8 cellular contexts compared by ENCODE assay signal in the genomic region with DNA sequence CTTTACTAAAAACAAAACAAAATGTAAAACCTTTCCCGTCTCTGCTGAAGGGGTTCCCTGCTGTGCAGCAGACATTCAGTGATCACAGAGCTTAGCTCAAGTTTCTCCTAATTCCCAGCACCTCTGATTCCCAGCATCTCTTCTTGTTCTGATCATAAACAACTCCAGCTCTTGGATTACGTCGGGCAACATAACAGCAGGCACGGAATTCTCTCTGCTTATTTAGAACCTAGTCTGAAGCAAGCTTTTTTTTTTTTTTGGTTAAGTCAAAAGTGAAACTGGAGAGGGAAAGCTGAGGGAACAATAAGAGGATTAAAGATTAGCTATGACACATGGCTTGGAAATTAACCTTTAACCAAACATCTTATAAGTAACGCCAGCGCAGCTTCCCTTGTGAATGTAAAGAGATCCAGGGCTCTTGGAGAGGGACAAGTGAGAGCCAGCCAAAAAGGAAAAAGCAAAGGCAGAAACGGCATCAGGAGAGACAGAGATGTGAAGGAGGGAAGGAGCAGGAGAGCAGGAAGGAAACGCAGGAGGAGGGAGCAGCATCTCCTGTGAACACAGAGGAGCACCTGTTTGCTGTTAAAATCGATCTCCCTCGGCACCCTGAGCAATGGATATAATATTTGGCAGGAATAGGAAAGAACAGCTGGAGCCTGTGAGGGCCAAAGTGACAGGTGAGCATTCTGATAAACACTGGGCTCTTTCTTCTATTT. TPM values are rescaled to one million over a fixed set of nuclear protein-coding genes. Genes with fewer than 3 reads are reported as not detected.
A peak's percentile ranks its signal among the peaks of the same experiment; 100 is the strongest.
DNase-seq lines count a peak whose midpoint lies in the region; ATAC-seq and TF ChIP-seq lines count a peak whose summit lies in the region.

A gene with protein sequence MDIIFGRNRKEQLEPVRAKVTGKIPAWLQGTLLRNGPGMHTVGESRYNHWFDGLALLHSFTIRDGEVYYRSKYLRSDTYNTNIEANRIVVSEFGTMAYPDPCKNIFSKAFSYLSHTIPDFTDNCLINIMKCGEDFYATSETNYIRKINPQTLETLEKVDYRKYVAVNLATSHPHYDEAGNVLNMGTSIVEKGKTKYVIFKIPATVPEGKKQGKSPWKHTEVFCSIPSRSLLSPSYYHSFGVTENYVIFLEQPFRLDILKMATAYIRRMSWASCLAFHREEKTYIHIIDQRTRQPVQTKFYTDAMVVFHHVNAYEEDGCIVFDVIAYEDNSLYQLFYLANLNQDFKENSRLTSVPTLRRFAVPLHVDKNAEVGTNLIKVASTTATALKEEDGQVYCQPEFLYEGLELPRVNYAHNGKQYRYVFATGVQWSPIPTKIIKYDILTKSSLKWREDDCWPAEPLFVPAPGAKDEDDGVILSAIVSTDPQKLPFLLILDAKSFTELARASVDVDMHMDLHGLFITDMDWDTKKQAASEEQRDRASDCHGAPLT (plus strand): TSS at position 394 of the 716 bp plus-strand sequence. CDS start 220 bp downstream, at position 614.

- in situ Hi-C loops in SK-MEL-5 (cut with HindIII; ENCODE audit: low pct_unique_long_range_greater_than_20kb, low sequenced_read_pairs): no loop called here

- no peak for DNase-seq in BJ (ENCODE audit: low read depth)
- DNase-seq in HFFc6: peak; percentile 40
- DNase-seq in SK-MEL-5 (ENCODE audit: low read depth, low spot score): peak; percentile 28
- DNase-seq in globus pallidus (ENCODE audit: low spot score): peak; percentile 5
- DNase-seq in sciatic nerve (ENCODE audit: low spot score): no peak
- DNase-seq in stimulated activated CD4-positive, alpha-beta T cell treated with anti-CD3 and anti-CD28 coated beads, Interleukin-4, amount 100 ng/mL, for 24 hours: no peak
- no peak for DNase-seq in NK-92 treated with Interleukin-12 subunit alpha and Interleukin-12 subunit beta, amount 100 ng/mL, for 24 hours (lab: John Stamatoyannopoulos, UW)

- H3K4me3 ChIP-seq in BJ (ENCODE audit: low read depth, low read length): peak within 1 kb of the TSS; percentile 8; the same call in 1 of the 2 replicates

- no peaks in the 10 kb centered on the region for H3K36me3 ChIP-seq in BJ (ENCODE audit: control insufficient read depth, insufficient read depth, low read length)

- ATAC-seq in sciatic nerve (peak; percentile 45), GM21360 (IDR thresholded peaks at IDR 0.05; ENCODE audit: unreplicated experiment) (no peak)

- H3K27me3 ChIP-seq in BJ (ENCODE audit: control insufficient read depth, insufficient read depth, low read length): no peaks in the 10 kb centered on the region

- H3K4me3 Mint-ChIP-seq in HFFc6: peak within 1 kb of the TSS; percentile 83

- H3K36me3 Mint-ChIP-seq in HFFc6 (ENCODE audit: low read depth): no peaks in the 10 kb centered on the region

- CTCF ChIA-PET in BJ (lab: Yijun Ruan, JAX): interaction anchor here (0.6 to 3.1 kb wide), 6 partner anchors 23 to 125 kb away, joined by 3 to 13 read pairs (median 4); no protein-coding TSS in a partner anchor

- POLR2A ChIA-PET in BJ (lab: Charles Lee): interaction anchor here (0.6 kb wide), 2 partner anchors 492 to 623 kb away, joined by 3 to 4 read pairs; no protein-coding TSS in a partner anchor

- H3K4me1 Mint-ChIP-seq in HFFc6 (ENCODE audit: low read depth): peaks cover 17% of the 10 kb centered on the region

- intact Hi-C loops in sciatic nerve (cut with DNase I): no loop called here

- peaks cover 18% of the 10 kb centered on the region for H3K27me3 Mint-ChIP-seq in HFFc6 (ENCODE audit: insufficient read depth)

- H3K9me3 Mint-ChIP-seq in HFFc6: no peaks in the 10 kb centered on the region

- peak within 1 kb of the TSS; percentile 5 for H3K27ac Mint-ChIP-seq in HFFc6

- TF ChIP-seq CTCF in BJ (IDR thresholded peaks at IDR 0.05; ENCODE audit: insufficient read depth, low read depth, low read length) (no peak), HFFc6 (IDR thresholded peaks at IDR 0.05) (no peak)

RNA-seq across cellular contexts. Expression of the gene that starts here (rescaled TPM):
- not detected in 2 replicates for polyA plus RNA-seq in BJ (2011; rRNA removed)
- not detected in 2 replicates for polyA minus RNA-seq in BJ (2011; rRNA and poly(A)+ RNA removed)
- total RNA-seq in HFFc6 (2021; fragmentation: NEBNext Ultra II Directional; extraction: Animal tissue kit (Norgen Biotek cat#: 25700)): not detected
- 0.24 and 0.32 TPM in 2 replicates for total RNA-seq in SK-MEL-5 (2014; rRNA removed; shearing (Covaris generic))
- 0.06 TPM in 1 of 2 replicates, not detected in the other for polyA plus RNA-seq in SK-MEL-5 (2015; cell fraction: cytosol; rRNA removed)
- polyA plus RNA-seq in SK-MEL-5 (2015; cell fraction: nucleus; rRNA removed): not detected in 2 replicates
- total RNA-seq in sciatic nerve: not detected

Comparison
In these comparisons a context has a peak if more than half of its experiments do, and no peak if none do; other contexts are left out.
1. Peak in DNase-seq in HFFc6; RNA of the gene not detected or under 1 TPM.
2. Peak in DNase-seq in SK-MEL-5; RNA of the gene not detected or under 1 TPM.
3. Peak in ATAC-seq in sciatic nerve; RNA of the gene not detected or under 1 TPM.